ENCODE assay signal across 17 cellular contexts in the genomic region with DNA sequence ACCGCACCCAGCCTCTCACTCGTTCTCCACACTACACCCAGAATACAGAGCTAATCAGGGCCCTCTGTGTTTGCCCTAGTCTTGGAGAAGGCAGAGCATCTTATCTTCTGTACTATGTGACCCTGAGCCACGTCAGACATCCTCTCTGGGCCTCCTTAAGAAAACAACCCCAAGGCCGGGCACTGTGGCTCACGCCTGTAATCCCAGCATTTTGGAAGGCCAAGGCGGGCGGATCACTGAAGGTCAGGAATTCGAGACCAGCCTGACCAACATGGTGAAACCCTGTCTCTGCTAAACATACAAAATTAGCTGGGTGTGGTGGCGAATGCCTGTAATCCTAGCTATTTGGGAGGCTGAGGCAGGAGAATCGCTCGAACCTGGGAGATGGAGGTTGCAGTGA. TPM values are rescaled to one million over a fixed set of nuclear protein-coding genes. Genes with fewer than 3 reads are reported as not detected.
"Had no signal": no experiment of that assay in that cellular context is flagged by ENCODE, and none has a peak within 500 bp of the region (broad histone marks: within the 10 kb centered on the region; RNA-seq: fewer than 3 reads in every experiment).

No MANE protein-coding gene starts in this region.

RNA-seq across cellular contexts. Expression of a gene that starts 4.9 kb away (rescaled TPM):
- total RNA-seq: activated B cell treated with CpG ODN at 0.5 μM for 24 hours; activated CD4-positive, alpha-beta memory T cell treated with anti-CD3 and anti-CD28 coated beads for 36 hours; activated CD4-positive, alpha-beta T cell treated with anti-CD3 and anti-CD28 coated beads, Interleukin-2, amount 10 ng/mL, durations not matched to agents 24 days and 14 days; activated CD8-positive, alpha-beta memory T cell treated with anti-CD3 and anti-CD28 coated beads for 36 hours; activated CD8-positive, alpha-beta T cell treated with anti-CD3 and anti-CD28 coated beads for 36 hours; activated naive CD4-positive, alpha-beta T cell treated with anti-CD3 and anti-CD28 coated beads for 36 hours; activated naive CD4-positive, alpha-beta T cell treated with anti-CD3 and anti-CD28 coated beads, Interleukin-2, amount 50 U/mL, for 72 hours; activated naive CD8-positive, alpha-beta T cell treated with anti-CD3 and anti-CD28 coated beads for 36 hours; activated T-cell treated with anti-CD3 and anti-CD28 coated beads, Interleukin-2, amount 50 U/mL, for 4 hours; activated T-cell treated with anti-CD3 and anti-CD28 coated beads, Interleukin-2, amount 50 U/mL, for 72 hours; activated T-helper 1 cell treated with anti-CD3 and anti-CD28 coated beads, Interleukin-12 subunit alpha, Interleukin-12 subunit beta, Interleukin-2, Interleukin-4 antibody, amounts not matched to agents 30 ng/mL and 10 ng/mL and 1 ng/mL, durations not matched to agents 14 hours and 24 hours and 36 hours; activated T-helper 17 cell treated with anti-CD3 and anti-CD28 coated beads, Interleukin-2, amount 50 U/mL, for 72 hours; body of pancreas; breast epithelium; cardiac septum had no signal
- polyA plus RNA-seq: adrenal gland had no signal

RNA-seq across cellular contexts. Expression of a gene that starts 5.6 kb away (rescaled TPM):
- total RNA-seq: activated T-helper 1 cell treated with anti-CD3 and anti-CD28 coated beads, Interleukin-12 subunit alpha, Interleukin-12 subunit beta, Interleukin-2, Interleukin-4 antibody, amounts not matched to agents 30 ng/mL and 10 ng/mL and 1 ng/mL, durations not matched to agents 14 hours and 24 hours and 36 hours; ascending aorta; body of pancreas had no signal

RNA-seq across cellular contexts. Expression of a gene that starts 59.7 kb away (rescaled TPM):
- total RNA-seq: ascending aorta had no signal
